In the genomic region with DNA sequence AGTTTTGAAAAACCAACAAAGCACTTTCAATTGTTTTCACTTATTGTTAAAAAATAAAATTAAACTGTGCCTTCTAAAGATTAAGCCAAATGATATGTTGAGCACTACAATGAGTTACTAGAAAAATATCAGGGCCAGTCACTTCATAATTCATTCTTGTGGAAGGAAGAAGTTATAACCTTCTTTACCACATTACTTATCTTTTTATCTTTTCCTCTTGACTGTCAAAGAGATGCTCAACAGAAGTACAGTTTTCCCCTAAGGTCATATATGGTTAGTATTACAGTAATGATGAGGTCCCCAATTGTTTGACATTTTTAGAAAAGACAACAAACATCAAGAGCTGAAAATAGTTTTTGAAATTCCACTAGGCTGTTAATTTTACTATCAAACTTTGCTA, we compare ENCODE assay signal across 16 cellular contexts. TPM values are rescaled to one million over a fixed set of nuclear protein-coding genes. Genes with fewer than 3 reads are reported as not detected.
DNase-seq lines count a peak whose midpoint lies in the region; FAIRE-seq and TF ChIP-seq lines count a peak whose summit lies in the region.
"Had no signal": no experiment of that assay in that cellular context is flagged by ENCODE, and none has a peak within 500 bp of the region (broad histone marks: within the 10 kb centered on the region; RNA-seq: fewer than 3 reads in every experiment).

No MANE protein-coding gene starts in this region.

- intact Hi-C loops in activated CD4-positive, alpha-beta memory T cell treated with anti-CD3 and anti-CD28 coated beads for 36 hours (cut with micrococcal nuclease), result loop anchor here (1.0 to 2.0 kb wide), 4 partner anchors 8 to 191 kb away; no protein-coding TSS in a partner anchor

- peak overlapping the region; percentile 80 for H3K4me3 Mint-ChIP-seq in activated naive CD4-positive, alpha-beta T cell treated with anti-CD3 and anti-CD28 coated beads, Interleukin-2, amount 50 U/mL, for 24 hours
- H3K4me3 Mint-ChIP-seq in activated CD4-positive, alpha-beta memory T cell treated with anti-CD3 and anti-CD28 coated beads for 36 hours, result peak overlapping the region; percentile 13
- H3K4me3 Mint-ChIP-seq in neural progenitor cell, result no peak overlapping the region

- peak overlapping the region; percentile 97 for H3K27ac Mint-ChIP-seq in activated naive CD4-positive, alpha-beta T cell treated with anti-CD3 and anti-CD28 coated beads, Interleukin-2, amount 50 U/mL, for 24 hours
- peak overlapping the region; percentile 83 for H3K27ac Mint-ChIP-seq in activated CD4-positive, alpha-beta memory T cell treated with anti-CD3 and anti-CD28 coated beads for 36 hours
- no peak overlapping the region for H3K27ac Mint-ChIP-seq in neural progenitor cell

- H3K4me1 Mint-ChIP-seq in activated naive CD4-positive, alpha-beta T cell treated with anti-CD3 and anti-CD28 coated beads, Interleukin-2, amount 50 U/mL, for 24 hours, result peaks cover 91% of the 10 kb centered on the region
- peaks cover 84% of the 10 kb centered on the region for H3K4me1 Mint-ChIP-seq in activated CD4-positive, alpha-beta memory T cell treated with anti-CD3 and anti-CD28 coated beads for 36 hours (ENCODE audit: low read depth)
- H3K4me1 Mint-ChIP-seq in neural progenitor cell, result peaks cover 18% of the 10 kb centered on the region

- H3K79me2 ChIP-seq in neural progenitor cell (ENCODE audit: low read depth), result peaks cover 100% of the 10 kb centered on the region

- peak; percentile 98 for FAIRE-seq in endometrium (lab: Jason Lieb, UNC)
- FAIRE-seq: endothelial cell of umbilical vein, islet of Langerhans had no signal

- peaks cover 40% of the 10 kb centered on the region for H3K36me3 Mint-ChIP-seq in activated naive CD4-positive, alpha-beta T cell treated with anti-CD3 and anti-CD28 coated beads, Interleukin-2, amount 50 U/mL, for 24 hours
- peaks cover 20% of the 10 kb centered on the region for H3K36me3 Mint-ChIP-seq in activated CD4-positive, alpha-beta memory T cell treated with anti-CD3 and anti-CD28 coated beads for 36 hours
- H3K36me3 Mint-ChIP-seq in neural progenitor cell, result peaks cover 24% of the 10 kb centered on the region

- no peak overlapping the region for H3K27ac ChIP-seq in neural progenitor cell
- H3K27ac ChIP-seq: SJSA1 had no signal

- DNase-seq in activated naive CD4-positive, alpha-beta T cell treated with Interleukin-2 at 50 U/mL for 16 hours, result no peak
- no peak for DNase-seq in activated CD4-positive, alpha-beta memory T cell treated with anti-CD3 and anti-CD28 coated beads for 36 hours
- DNase-seq in neural progenitor cell (ENCODE audit: low spot score) (no peak), pons (ENCODE audit: low spot score) (no peak)
- DNase-seq in stimulated activated CD4-positive, alpha-beta T cell treated with anti-CD3 and anti-CD28 coated beads, Interleukin-2, amount 100 ng/mL, for 48 hours, result no peak
- DNase-seq in activated effector memory CD4-positive, alpha-beta T cell treated with Interleukin-2 at 50 U/mL for 16 hours, result no peak
- DNase-seq: activated effector memory CD4-positive, alpha-beta T cell treated with anti-CD3 and anti-CD28 coated beads, Interleukin-2, amount 50 U/mL, for 16 hours; caudate nucleus; NCI-H1048; NK-92 treated with Interleukin-12 subunit alpha and Interleukin-12 subunit beta, amount 100 ng/mL, for 24 hours; stimulated activated CD4-positive, alpha-beta T cell treated with anti-CD3 and anti-CD28 coated beads, Interleukin-15, amount 100 ng/mL, for 24 hours had no signal

- H3K9me3 ChIP-seq in neural progenitor cell (ENCODE audit: low read depth), result no peaks in the 10 kb centered on the region
- H3K9me3 ChIP-seq: SJSA1 had no signal

- peaks cover 4% of the 10 kb centered on the region for H3F3A ChIP-seq in neural progenitor cell (ENCODE audit: low read depth)

- CTCF ChIA-PET in activated CD4-positive, alpha-beta memory T cell treated with anti-CD3 and anti-CD28 coated beads for 36 hours (lab: Charles Lee), result interaction anchor here (0.9 to 2.9 kb wide), 4 partner anchors 11 to 192 kb away, joined by 3 to 11 read pairs (median 4); no protein-coding TSS in a partner anchor

- TF ChIP-seq CTCF in neural progenitor cell (IDR thresholded peaks at IDR 0.05), result no peak

- no peak overlapping the region for H3K9ac ChIP-seq in neural progenitor cell

- H3K36me3 ChIP-seq in neural progenitor cell, result no peaks in the 10 kb centered on the region
- H3K36me3 ChIP-seq: SJSA1 had no signal

- no peak overlapping the region for H3K4me2 ChIP-seq in neural progenitor cell

- H3K4me3 ChIP-seq in neural progenitor cell, result no peak overlapping the region
- H3K4me3 ChIP-seq: SJSA1 had no signal

- peaks cover 8% of the 10 kb centered on the region for H3K9me3 Mint-ChIP-seq in activated naive CD4-positive, alpha-beta T cell treated with anti-CD3 and anti-CD28 coated beads, Interleukin-2, amount 50 U/mL, for 24 hours
- H3K9me3 Mint-ChIP-seq in activated CD4-positive, alpha-beta memory T cell treated with anti-CD3 and anti-CD28 coated beads for 36 hours, result no peaks in the 10 kb centered on the region
- no peaks in the 10 kb centered on the region for H3K9me3 Mint-ChIP-seq in neural progenitor cell

- peaks cover 71% of the 10 kb centered on the region for H4K20me1 ChIP-seq in neural progenitor cell (ENCODE audit: low read depth)

- no peak overlapping the region for H2AFZ ChIP-seq in neural progenitor cell (replicated peaks)

- no peaks in the 10 kb centered on the region for H3K27me3 Mint-ChIP-seq in activated naive CD4-positive, alpha-beta T cell treated with anti-CD3 and anti-CD28 coated beads, Interleukin-2, amount 50 U/mL, for 24 hours
- H3K27me3 Mint-ChIP-seq in activated CD4-positive, alpha-beta memory T cell treated with anti-CD3 and anti-CD28 coated beads for 36 hours, result no peaks in the 10 kb centered on the region
- H3K27me3 Mint-ChIP-seq in neural progenitor cell (ENCODE audit: insufficient read depth, low read depth), result no peaks in the 10 kb centered on the region

- no peaks in the 10 kb centered on the region for H3K27me3 ChIP-seq in neural progenitor cell
- H3K27me3 ChIP-seq: SJSA1 had no signal

- POLR2A ChIA-PET in activated CD4-positive, alpha-beta memory T cell treated with anti-CD3 and anti-CD28 coated beads for 36 hours (lab: Charles Lee), result interaction anchor here (1.5 to 3.8 kb wide), 3 partner anchors 9 to 192 kb away, joined by 7 to 28 read pairs (median 25); no protein-coding TSS in a partner anchor

- peaks cover 11% of the 10 kb centered on the region for H3K4me1 ChIP-seq in neural progenitor cell

RNA-seq across cellular contexts. Expression of a gene that starts 9.4 kb away (rescaled TPM):
- total RNA-seq in activated CD4-positive, alpha-beta memory T cell treated with anti-CD3 and anti-CD28 coated beads for 36 hours, result 10 to 100 TPM; 38.4 to 42.9 TPM
- 71.9 and 88.7 TPM in 2 replicates for total RNA-seq in neural progenitor cell (ENCODE audit: low replicate concordance)
